ENCODE assay signal across 23 cellular contexts in genomic region chr20:35117148-35117547, GRCh38. TPM values are rescaled to one million over a fixed set of nuclear protein-coding genes. Genes with fewer than 3 reads are reported as not detected.
DNase-seq lines count a peak whose midpoint lies in the region; ATAC-seq and TF ChIP-seq lines count a peak whose summit lies in the region.
"Had no signal": no experiment of that assay in that cellular context is flagged by ENCODE, and none has a peak within 500 bp of the region (broad histone marks: within the 10 kb centered on the region; RNA-seq: fewer than 3 reads in every experiment).

No MANE protein-coding gene starts in this region.

- H3K4me3 Mint-ChIP-seq in natural killer cell treated with Interleukin-12 subunit alpha and Interleukin-12 subunit beta and Interleukin-15 and Interleukin-18, amount 100 ng/mL, for 72 hours = no peak overlapping the region
- no peak overlapping the region for H3K4me3 Mint-ChIP-seq in natural killer cell
- no peak overlapping the region for H3K4me3 Mint-ChIP-seq in activated T-helper 17 cell treated with anti-CD3 and anti-CD28 coated beads, Interleukin-2, amount 50 U/mL, for 72 hours

- H3K27me3 ChIP-seq in upper lobe of right lung = no peaks in the 10 kb centered on the region
- H3K27me3 ChIP-seq: BLaER1, breast epithelium, esophagus muscularis mucosa had no signal

- no peak for DNase-seq in natural killer cell treated with Interleukin-12 subunit alpha and Interleukin-12 subunit beta and Interleukin-15 and Interleukin-18, amount 100 ng/mL, for 72 hours (ENCODE audit: low spot score)
- DNase-seq in natural killer cell (no peak), hepatic stellate cell (ENCODE audit: low spot score) (peak; percentile 42), upper lobe of right lung (no peak), midbrain (lab: John Stamatoyannopoulos, UW) (no peak), omental fat pad (ENCODE audit: low spot score) (no peak), NCI-H82 (lab: John Stamatoyannopoulos, UW) (no peak)
- DNase-seq: activated gamma-delta T cell treated with Interleukin-2 at 50 U/mL for 16 hours; GOT3; hippocampal formation; kidney glomerular epithelial cell; MM.1S; mucosa of descending colon; NCI-H2029; nucleus accumbens; stimulated activated CD4-positive, alpha-beta T cell treated with anti-CD3 and anti-CD28 coated beads, Interleukin-4, amount 100 ng/mL, for 1 hour had no signal

- TF ChIP-seq CTCF in natural killer cell (IDR thresholded peaks at IDR 0.05) (no peak), upper lobe of right lung (IDR thresholded peaks at IDR 0.05) (no peak), omental fat pad (IDR thresholded peaks at IDR 0.05) (no peak)

- no peaks in the 10 kb centered on the region for H3K9me3 ChIP-seq in upper lobe of right lung
- H3K9me3 ChIP-seq: BLaER1, breast epithelium, esophagus muscularis mucosa, mucosa of descending colon had no signal

- intact Hi-C loops in natural killer cell (cut with micrococcal nuclease) (no loop called here), upper lobe of right lung (cut with DNase I) (no loop called here)

- H3K36me3 ChIP-seq in upper lobe of right lung = peaks cover 83% of the 10 kb centered on the region

- no peaks in the 10 kb centered on the region for H3K9me3 Mint-ChIP-seq in natural killer cell treated with Interleukin-12 subunit alpha and Interleukin-12 subunit beta and Interleukin-15 and Interleukin-18, amount 100 ng/mL, for 72 hours
- H3K9me3 Mint-ChIP-seq in natural killer cell = no peaks in the 10 kb centered on the region
- H3K9me3 Mint-ChIP-seq in activated T-helper 17 cell treated with anti-CD3 and anti-CD28 coated beads, Interleukin-2, amount 50 U/mL, for 72 hours = no peaks in the 10 kb centered on the region

- peaks cover 17% of the 10 kb centered on the region for H3K36me3 Mint-ChIP-seq in natural killer cell treated with Interleukin-12 subunit alpha and Interleukin-12 subunit beta and Interleukin-15 and Interleukin-18, amount 100 ng/mL, for 72 hours
- peaks cover 27% of the 10 kb centered on the region for H3K36me3 Mint-ChIP-seq in natural killer cell
- peaks cover 94% of the 10 kb centered on the region for H3K36me3 Mint-ChIP-seq in activated T-helper 17 cell treated with anti-CD3 and anti-CD28 coated beads, Interleukin-2, amount 50 U/mL, for 72 hours (ENCODE audit: low read depth)

- no peaks in the 10 kb centered on the region for H3K27me3 Mint-ChIP-seq in natural killer cell treated with Interleukin-12 subunit alpha and Interleukin-12 subunit beta and Interleukin-15 and Interleukin-18, amount 100 ng/mL, for 72 hours
- no peaks in the 10 kb centered on the region for H3K27me3 Mint-ChIP-seq in natural killer cell (ENCODE audit: low read depth in 2 of 2)
- H3K27me3 Mint-ChIP-seq in activated T-helper 17 cell treated with anti-CD3 and anti-CD28 coated beads, Interleukin-2, amount 50 U/mL, for 72 hours = no peaks in the 10 kb centered on the region

- peak overlapping the region; percentile 1 for H3K27ac ChIP-seq in upper lobe of right lung
- H3K27ac ChIP-seq: BLaER1, breast epithelium, RWPE1 had no signal

- peak overlapping the region; percentile 70 to 75 for H3K27ac Mint-ChIP-seq in natural killer cell treated with Interleukin-12 subunit alpha and Interleukin-12 subunit beta and Interleukin-15 and Interleukin-18, amount 100 ng/mL, for 72 hours
- no peak overlapping the region for H3K27ac Mint-ChIP-seq in natural killer cell
- peak overlapping the region; percentile 86 for H3K27ac Mint-ChIP-seq in activated T-helper 17 cell treated with anti-CD3 and anti-CD28 coated beads, Interleukin-2, amount 50 U/mL, for 72 hours

- no peak overlapping the region for H3K4me3 ChIP-seq in upper lobe of right lung
- H3K4me3 ChIP-seq: BLaER1, breast epithelium, esophagus muscularis mucosa, mucosa of descending colon, skin epidermis had no signal

- H3K4me1 Mint-ChIP-seq in natural killer cell treated with Interleukin-12 subunit alpha and Interleukin-12 subunit beta and Interleukin-15 and Interleukin-18, amount 100 ng/mL, for 72 hours (ENCODE audit: low read depth in 2 of 2) = peaks cover 14 to 25% of the 10 kb centered on the region in 2 donors
- peaks cover 0 to 3% of the 10 kb centered on the region in 2 donors for H3K4me1 Mint-ChIP-seq in natural killer cell
- peaks cover 6% of the 10 kb centered on the region for H3K4me1 Mint-ChIP-seq in activated T-helper 17 cell treated with anti-CD3 and anti-CD28 coated beads, Interleukin-2, amount 50 U/mL, for 72 hours

- no peak for ATAC-seq in natural killer cell treated with Interleukin-12 subunit alpha and Interleukin-12 subunit beta and Interleukin-15 and Interleukin-18, amount 100 ng/mL, for 72 hours
- no peak for ATAC-seq in natural killer cell
- ATAC-seq in activated T-helper 17 cell treated with anti-CD3 and anti-CD28 coated beads, Interleukin-2, amount 50 U/mL, for 72 hours (replicated peaks) = peak; percentile 57
- ATAC-seq in upper lobe of right lung = no peak
- no peak for ATAC-seq in omental fat pad (ENCODE audit: low FRiP score)
- ATAC-seq: HepG2, mucosa of descending colon had no signal

- H3K4me1 ChIP-seq in upper lobe of right lung = no peaks in the 10 kb centered on the region
- H3K4me1 ChIP-seq: BLaER1, breast epithelium had no signal

RNA-seq across cellular contexts. Expression of gene TRPC4AP, which starts 24.5 kb away (rescaled TPM):
- total RNA-seq in natural killer cell treated with Interleukin-12 subunit alpha and Interleukin-12 subunit beta and Interleukin-15 and Interleukin-18, amount 100 ng/mL, for 72 hours = 10 to 100 TPM; 62.8 to 86.4 TPM
- 10 to 100 TPM; 72.3 to 79.0 (median 74.4) TPM for total RNA-seq in natural killer cell
- total RNA-seq in activated T-helper 17 cell treated with anti-CD3 and anti-CD28 coated beads, Interleukin-2, amount 50 U/mL, for 72 hours = 10 to 100 TPM; 34.1 to 54.3 TPM
- total RNA-seq in upper lobe of right lung = 67.6 TPM
- 10 to 100 TPM; 59.3 to 87.0 (median 70.1) TPM for total RNA-seq in omental fat pad

RNA-seq across cellular contexts. Expression of gene EDEM2, which starts 30.0 kb away (rescaled TPM):
- 10 to 100 TPM; 27.8 to 29.2 TPM for total RNA-seq in natural killer cell treated with Interleukin-12 subunit alpha and Interleukin-12 subunit beta and Interleukin-15 and Interleukin-18, amount 100 ng/mL, for 72 hours
- total RNA-seq in natural killer cell = 10 to 100 TPM; 20.0 to 27.4 (median 25.3) TPM
- total RNA-seq in activated T-helper 17 cell treated with anti-CD3 and anti-CD28 coated beads, Interleukin-2, amount 50 U/mL, for 72 hours = 10 to 100 TPM; 19.2 to 22.9 TPM
- 39.2 TPM for total RNA-seq in upper lobe of right lung
- total RNA-seq in omental fat pad = 10 to 100 TPM; 21.1 to 37.4 (median 26.8) TPM

RNA-seq across cellular contexts. Expression of gene PROCR, which starts 54.7 kb away (rescaled TPM):
- 1 to 10 TPM in 1 of 2 donors, under 1 TPM in 1; 0.53 to 2.5 TPM for total RNA-seq in natural killer cell treated with Interleukin-12 subunit alpha and Interleukin-12 subunit beta and Interleukin-15 and Interleukin-18, amount 100 ng/mL, for 72 hours
- 1 to 10 TPM; 6.4 to 9.3 (median 6.4) TPM for total RNA-seq in natural killer cell
- total RNA-seq in activated T-helper 17 cell treated with anti-CD3 and anti-CD28 coated beads, Interleukin-2, amount 50 U/mL, for 72 hours = 1 to 10 TPM; 1.8 to 2.5 TPM
- total RNA-seq in upper lobe of right lung = 20.4 TPM
- total RNA-seq in omental fat pad = 100 to 1,000 TPM; 124 to 266 (median 151) TPM

Comparison
In these comparisons a context has a peak if more than half of its experiments do, and no peak if none do; other contexts are left out.
1. H3K27ac Mint-ChIP-seq: peak in natural killer cell treated with Interleukin-12 subunit alpha and Interleukin-12 subunit beta and Interleukin-15 and Interleukin-18, amount 100 ng/mL, for 72 hours (2 of 2) and activated T-helper 17 cell treated with anti-CD3 and anti-CD28 coated beads, Interleukin-2, amount 50 U/mL, for 72 hours (single experiment); none in natural killer cell (0 of 2).